In genomic region chr16:85645021-85645589, GRCh38 we compare ENCODE assay signal across 20 cellular contexts. TPM values are rescaled to one million over a fixed set of nuclear protein-coding genes. Genes with fewer than 3 reads are reported as not detected.
DNase-seq lines count a peak whose midpoint lies in the region; ATAC-seq, FAIRE-seq and TF ChIP-seq lines count a peak whose summit lies in the region.
"Had no signal": no experiment of that assay in that cellular context is flagged by ENCODE, and none has a peak within 500 bp of the region (broad histone marks: within the 10 kb centered on the region; RNA-seq: fewer than 3 reads in every experiment).

No MANE protein-coding gene starts in this region.

- TF ChIP-seq EP300 in Ishikawa (IDR thresholded peaks at IDR 0.05; ENCODE audit: borderline replicate concordance), result peak; percentile 42; the same call in 1 of the 2 replicates

- H3K9me3 ChIP-seq in mammary epithelial cell (replicated peaks; ENCODE audit: insufficient read depth, low read length), result no peaks in the 10 kb centered on the region
- H3K9me3 ChIP-seq in pancreas, result no peaks in the 10 kb centered on the region

- in situ Hi-C loops in mammary epithelial cell (cut with MboI; ENCODE audit: low sequenced_read_pairs in 2 of 2) (no loop called here), ACHN (cut with HindIII; ENCODE audit: low pct_ligation_motif_present, low pct_unique_long_range_greater_than_20kb, low sequenced_read_pairs) (no loop called here)

- 68% methylated on average over 15 of the region's 19 CpGs for WGBS in mammary epithelial cell (ENCODE audit: low coverage, missing lambda C conversion rate)
- WGBS in pancreas, 2 donors, result 62 to 64% methylated on average over 19 of the region's 19 CpGs

- H3K27me3 ChIP-seq in mammary epithelial cell (ENCODE audit: insufficient read depth, low read length) (no peaks in the 10 kb centered on the region), pancreas (no peaks in the 10 kb centered on the region)

- H3K9ac ChIP-seq in mammary epithelial cell (ENCODE audit: insufficient read depth, low read length), result no peak overlapping the region

- FAIRE-seq in pancreas (lab: Jason Lieb, UNC), result no peak
- FAIRE-seq: GM18507 had no signal

- no peak for TF ChIP-seq CTCF in C4-2B (conservative IDR thresholded peaks at IDR 0.05)
- TF ChIP-seq CTCF in mammary epithelial cell (conservative IDR thresholded peaks at IDR 0.05 in 1 of 2, IDR thresholded peaks at IDR 0.05 in 1 of 2; ENCODE audit: extremely low read depth in 1 of 2, insufficient read depth in 1 of 2, low read depth in 1 of 2, low read length in 2 of 2), result no peak
- no peak for TF ChIP-seq CTCF in pancreas (IDR thresholded peaks at IDR 0.05)

- H3K4me1 ChIP-seq in mammary epithelial cell (ENCODE audit: insufficient read depth, low read length), result peaks cover 21% of the 10 kb centered on the region
- peaks cover 6 to 10% (median 9%) of the 10 kb centered on the region in 3 donors for H3K4me1 ChIP-seq in pancreas

- H3K27ac ChIP-seq in C4-2B (peak overlapping the region; percentile 63), mammary epithelial cell (ENCODE audit: insufficient read depth, low read depth, low read length) (no peak overlapping the region), pancreas (no peak overlapping the region)

- CTCF ChIA-PET in mammary epithelial cell (lab: Charles Lee; ENCODE audit: low non-redundant PET), result no interaction called here

- dilution Hi-C loops in mammary epithelial cell (cut with HindIII; ENCODE audit: low sequenced_read_pairs), result loop anchor here (5.0 kb wide), 1 partner anchor 53 kb away; no protein-coding TSS in a partner anchor

- H3K79me2 ChIP-seq in mammary epithelial cell (ENCODE audit: insufficient read depth, low read length), result no peaks in the 10 kb centered on the region

- intact Hi-C loops in mammary epithelial cell (cut with micrococcal nuclease), result no loop called here
- intact Hi-C loops in left colon (cut with DNase I, micrococcal nuclease), result no loop called here
- intact Hi-C loops in pancreas (cut with DNase I), result no loop called here

- H3K4me3 ChIP-seq in mammary epithelial cell (replicated peaks in 1 of 3; ENCODE audit: insufficient read depth in 1 of 3, low read depth in 2 of 3, low read length in 3 of 3) (no peak overlapping the region), pancreas (no peak overlapping the region)

- ATAC-seq in left colon, result peak; percentile 66
- no peak for ATAC-seq in GM21360 (IDR thresholded peaks at IDR 0.05; ENCODE audit: unreplicated experiment)
- no peak for ATAC-seq in pancreas
- ATAC-seq: activated CD8-positive, alpha-beta T cell treated with anti-CD3 and anti-CD28 coated beads for 36 hours; stimulated activated naive B cell treated with anti-CD40 and anti-IgM and Interleukin-4, amounts not matched to agents 10 μg/mL and 1 μg/mL and 100 μg/mL, for 72 hours had no signal

- no peak for TF ChIP-seq RAD21 in Ishikawa (IDR thresholded peaks at IDR 0.05; ENCODE audit: low read depth)

- no TSS peak for BruUV-seq in mammary epithelial cell (replicated peaks; lab: Mats Ljungman, UMichigan)

- DNase-seq in mammary epithelial cell (peak; percentile 47), left colon (peak; percentile 72 to 76), foreskin melanocyte (no peak), pancreas (no peak), ACHN (no peak)
- DNase-seq: activated B cell treated with CpG ODN at 0.5 μM for 24 hours; activated CD8-positive, alpha-beta T cell treated with anti-CD3 and anti-CD28 coated beads for 36 hours; activated T-cell treated with anti-CD3 and anti-CD28 coated beads, Interleukin-2, amount 50 U/mL, for 1 hour; amygdala; caudate nucleus; glutamatergic neuron; MM.1S; NCI-H69; SHP77; stimulated activated CD4-positive, alpha-beta T cell treated with anti-CD3 and anti-CD28 coated beads, Interleukin-1b, Interleukin-23, amount 100 ng/mL, for 48 hours; stimulated activated naive B cell treated with anti-CD40 and anti-IgM and Interleukin-4, amounts not matched to agents 10 μg/mL and 1 μg/mL and 100 μg/mL, for 72 hours had no signal

- H3K36me3 ChIP-seq in mammary epithelial cell (ENCODE audit: insufficient read depth, low read length) (no peaks in the 10 kb centered on the region), pancreas (peaks cover 0 to 9% (median 0%) of the 10 kb centered on the region in 3 donors)

- no peak overlapping the region for H2AFZ ChIP-seq in mammary epithelial cell (ENCODE audit: low read depth, low read length)

- H3K4me2 ChIP-seq in mammary epithelial cell (ENCODE audit: insufficient read depth, low read depth, low read length), result no peak overlapping the region

- no peaks in the 10 kb centered on the region for H4K20me1 ChIP-seq in mammary epithelial cell (ENCODE audit: insufficient read depth, low read length)

TF ChIP-seq in Ishikawa, 13 proteins besides CTCF, POLR2A, EP300 and RAD21:
- TF ChIP-seq REST (IDR thresholded peaks at IDR 0.05; ENCODE audit: low read depth) (no peak), EGR1 (IDR thresholded peaks at IDR 0.05) (no peak), USF1 (IDR thresholded peaks at IDR 0.05) (no peak), TEAD4 (IDR thresholded peaks at IDR 0.05) (no peak; the same call in 1 of the 2 replicates), ZBTB7A (IDR thresholded peaks at IDR 0.05; ENCODE audit: low read depth) (no peak), TCF12 (IDR thresholded peaks at IDR 0.05; ENCODE audit: low read depth) (0 out of 2 replicates have a peak, but pooled peaks have one; percentile 26)
TF ChIP-seq in Ishikawa: peak in this region for 1.

RNA-seq across cellular contexts. Expression of gene GSE1, which starts 32.0 kb away (rescaled TPM):
- total RNA-seq in mammary epithelial cell (10 to 100 TPM; 19.3 to 24.3 TPM), left colon (100 to 1,000 TPM in 1 of 2 donors, 10 to 100 TPM in 1; 94.7 to 110 TPM), pancreas (10 to 100 TPM; 32.0 to 50.3 (median 41.9) TPM)
- polyA plus RNA-seq in mammary epithelial cell (5.2 TPM), pancreas (10 to 100 TPM; 32.9 to 61.5 TPM)
- polyA minus RNA-seq in mammary epithelial cell, result 8.5 TPM

RNA-seq across cellular contexts. Expression of gene GINS2, which starts 43.6 kb away (rescaled TPM):
- total RNA-seq in mammary epithelial cell (10 to 100 TPM in 1 of 2 donors, 1 to 10 TPM in 1; 1.5 to 32.5 TPM), left colon (1 to 10 TPM; 3.2 to 5.1 TPM), pancreas (1 to 10 TPM in 2 of 6 donors, under 1 TPM in 4; 0.37 to 1.6 (median 0.71) TPM)
- polyA plus RNA-seq in mammary epithelial cell (23.2 TPM), pancreas (1 to 10 TPM in 1 of 2 donors, under 1 TPM in 1; 0.76 to 1.9 TPM)
- polyA minus RNA-seq in mammary epithelial cell, result 8.8 TPM

Comparison
In these comparisons a context has a peak if more than half of its experiments do, and no peak if none do; other contexts are left out.
1. DNase-seq: peak in mammary epithelial cell (single experiment) and left colon (2 of 2); none in foreskin melanocyte (single experiment), pancreas (0 of 6) and ACHN (single experiment).